ENCODE assay signal across 21 cellular contexts in the genomic region with DNA sequence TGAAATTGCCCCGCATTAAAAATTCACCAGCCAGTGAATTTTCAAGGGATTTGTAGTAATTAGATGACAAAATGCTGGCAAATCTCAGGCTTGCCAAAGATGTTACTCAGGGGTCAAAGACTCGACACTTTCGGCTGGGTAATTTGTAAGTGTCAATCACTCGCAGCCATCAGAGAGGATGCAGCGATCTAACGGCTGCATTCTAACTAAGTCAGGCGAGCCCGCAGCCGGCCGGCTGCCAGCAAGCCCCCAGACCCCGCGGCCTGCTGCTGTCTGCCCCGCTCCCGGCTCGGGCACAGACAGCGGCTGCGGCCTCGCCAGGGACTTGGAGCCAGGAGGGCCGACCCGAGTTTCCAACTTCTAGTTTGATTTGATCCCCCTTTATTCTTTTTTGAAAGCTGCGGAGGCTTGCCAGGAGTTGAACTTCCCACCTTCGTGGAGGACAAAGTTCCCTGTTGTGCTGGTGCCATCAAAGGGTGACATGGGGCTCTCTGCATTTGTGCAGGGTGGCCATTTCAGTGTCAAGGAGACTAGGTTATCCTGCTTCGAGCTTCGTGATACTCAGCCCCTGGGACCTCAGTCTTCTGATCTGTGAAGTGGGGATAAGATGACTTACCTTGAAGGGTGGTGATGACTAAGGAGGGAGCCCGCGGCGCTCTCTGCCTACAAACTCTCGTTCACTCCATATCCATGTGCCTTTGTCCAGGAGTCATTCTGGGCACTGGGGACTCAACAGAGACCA.
"Had no signal": no experiment of that assay in that cellular context is flagged by ENCODE, and none has a peak within 500 bp of the region (broad histone marks: within the 10 kb centered on the region; RNA-seq: fewer than 3 reads in every experiment).

No MANE protein-coding gene starts in this region.

- H3K27ac ChIP-seq: cardiac muscle cell, hepatocyte, lower lobe of right lung, thyroid gland, VCaP had no signal

- FAIRE-seq: urothelium cell line had no signal

- H3K36me3 ChIP-seq: cardiac muscle cell, lower lobe of right lung, thyroid gland had no signal

- H3K4me3 ChIP-seq: cardiac muscle cell, hepatocyte, lower lobe of right lung, thyroid gland had no signal

- H3K27me3 Mint-ChIP-seq: activated naive CD8-positive, alpha-beta T cell; naive thymus-derived CD8-positive, alpha-beta T cell had no signal

- H3K4me2 ChIP-seq: hepatocyte had no signal

- H3K27me3 ChIP-seq: cardiac muscle cell, hepatocyte, thyroid gland had no signal

- H3K4me1 ChIP-seq: lower lobe of right lung, thyroid gland had no signal

- H3K4me1 Mint-ChIP-seq: naive thymus-derived CD8-positive, alpha-beta T cell had no signal

- DNase-seq: activated CD4-positive, alpha-beta T cell treated with anti-CD3 and anti-CD28 coated beads for 1 hour; activated CD8-positive, alpha-beta memory T cell treated with anti-CD3 and anti-CD28 coated beads for 24 hours; activated T-cell treated with anti-CD3 and anti-CD28 coated beads, Interleukin-2, amount 50 U/mL, for 72 hours; dermis blood vessel endothelial cell; effector memory CD4-positive, alpha-beta T cell; left colon; lower lobe of right lung; naive thymus-derived CD8-positive, alpha-beta T cell; nucleus accumbens; posterior cingulate gyrus; stimulated activated CD4-positive, alpha-beta T cell treated with anti-CD3 and anti-CD28 coated beads, Interleukin-12 subunit alpha, Interleukin-12 subunit beta, amount 100 ng/mL, for 4 hours; stimulated activated CD4-positive, alpha-beta T cell treated with anti-CD3 and anti-CD28 coated beads, Interleukin-1b, Interleukin-23, amount 100 ng/mL, for 48 hours; stimulated activated CD8-positive, alpha-beta memory T cell treated with anti-CD3 and anti-CD28 coated beads, Interleukin-4, amount 100 ng/mL, for 48 hours; stimulated activated naive CD4-positive, alpha-beta T cell; T-helper 2 cell; thyroid gland had no signal

- H2AFZ ChIP-seq: hepatocyte had no signal

- H3K9me3 ChIP-seq: lower lobe of right lung, thyroid gland had no signal

- ATAC-seq: activated T-cell treated with anti-CD3 and anti-CD28 coated beads, Interleukin-2, amount 50 U/mL, for 72 hours; left colon; lower lobe of right lung; naive thymus-derived CD8-positive, alpha-beta T cell had no signal

- H3K4me3 Mint-ChIP-seq: activated naive CD8-positive, alpha-beta T cell; activated T-cell treated with anti-CD3 and anti-CD28 coated beads, Interleukin-2, amount 50 U/mL, for 72 hours; naive thymus-derived CD8-positive, alpha-beta T cell had no signal

- H3K27ac Mint-ChIP-seq: activated naive CD8-positive, alpha-beta T cell; activated T-cell treated with anti-CD3 and anti-CD28 coated beads, Interleukin-2, amount 50 U/mL, for 72 hours had no signal
